Comparison of ENCODE assay signal across 2 cellular contexts in genomic region chr17:75588546-75589016, GRCh38.
A peak's percentile ranks its signal among the peaks of the same experiment; 100 is the strongest.
TF ChIP-seq lines count a peak whose summit lies in the region.

No MANE protein-coding gene starts in this region.

TF ChIP-seq in GM12878, 131 proteins besides CTCF, POLR2A, EP300 and RAD21 (continued from another document):
- TF ChIP-seq NR2F1 (conservative IDR thresholded peaks at IDR 0.05) (no peak), NFXL1 (IDR thresholded peaks at IDR 0.05; ENCODE audit: borderline replicate concordance) (no peak), RUNX3 (IDR thresholded peaks at IDR 0.05; ENCODE audit: low read length) (no peak), NFIC (IDR thresholded peaks at IDR 0.05; ENCODE audit: low read depth, low read length) (no peak), IKZF1 (conservative IDR thresholded peaks at IDR 0.05) (peak; percentile 74), MLLT1 (IDR thresholded peaks at IDR 0.05) (no peak), YBX1 (IDR thresholded peaks at IDR 0.05) (no peak), POLR2AphosphoS2 (IDR thresholded peaks at IDR 0.05; ENCODE audit: low read depth, low read length) (no peak)

TF ChIP-seq in liver, 16 proteins besides CTCF, POLR2A, EP300 and RAD21 (continued from another document):
- TF ChIP-seq REST (IDR thresholded peaks at IDR 0.05): no peak
- TF ChIP-seq MAX (IDR thresholded peaks at IDR 0.05): no peak
- no peak for TF ChIP-seq FOXA1 (IDR thresholded peaks at IDR 0.05)
- TF ChIP-seq YY1 (IDR thresholded peaks at IDR 0.05): no peak
- TF ChIP-seq EGR1 (IDR thresholded peaks at IDR 0.05; ENCODE audit: low read depth in 2 of 2): no peak
- no peak for TF ChIP-seq SP1 (IDR thresholded peaks at IDR 0.05)
- TF ChIP-seq ZBTB33 (IDR thresholded peaks at IDR 0.05): no peak
